In genomic region chr16:12120331-12120981, GRCh38 we compare ENCODE assay signal across 1 cellular context.
A peak's percentile ranks its signal among the peaks of the same experiment; 100 is the strongest.
TF ChIP-seq lines count a peak whose summit lies in the region.

No MANE protein-coding gene starts in this region.

TF ChIP-seq in HEK293, 187 proteins besides CTCF, POLR2A, EP300 and RAD21 (continued from another document):
- TF ChIP-seq GLI4 (tag by site-specific recombination; IDR thresholded peaks at IDR 0.05) (0 out of 2 replicates have a peak, but pooled peaks have one; percentile 52), ZSCAN30 (tag by site-specific recombination; IDR thresholded peaks at IDR 0.05) (peak; percentile 74; the same call in 1 of the 2 replicates), TCF7L2 (IDR thresholded peaks at IDR 0.05; ENCODE audit: borderline replicate concordance, low read depth, low read length) (peak; percentile 37; the same call in 1 of the 2 replicates), ZBTB6 (tag by site-specific recombination; IDR thresholded peaks at IDR 0.05) (no peak), ZNF645 (tag by site-specific recombination; IDR thresholded peaks at IDR 0.05) (no peak), HIC1 (tag by site-specific recombination; IDR thresholded peaks at IDR 0.05) (peak; percentile 99), ZBTB10 (tag by site-specific recombination; IDR thresholded peaks at IDR 0.05) (no peak), ZNF670 (tag by site-specific recombination; IDR thresholded peaks at IDR 0.05; ENCODE audit: low read depth) (no peak), ZNF596 (tag by site-specific recombination; IDR thresholded peaks at IDR 0.05) (no peak), ZNF366 (tag by site-specific recombination; conservative IDR thresholded peaks at IDR 0.05) (peak; percentile 86), ZNF555 (tag by site-specific recombination; conservative IDR thresholded peaks at IDR 0.05) (no peak), IKZF3 (tag by site-specific recombination; IDR thresholded peaks at IDR 0.05) (peak; percentile 95), ZNF239 (tag by site-specific recombination; IDR thresholded peaks at IDR 0.05) (no peak), ZNF704 (tag by site-specific recombination; IDR thresholded peaks at IDR 0.05) (no peak), ZNF121 (tag by site-specific recombination; IDR thresholded peaks at IDR 0.05) (no peak), ZNF140 (tag by site-specific recombination; IDR thresholded peaks at IDR 0.05) (no peak), ZBTB1 (tag by site-specific recombination; IDR thresholded peaks at IDR 0.05) (peak; percentile 99), ZNF341 (tag by site-specific recombination; IDR thresholded peaks at IDR 0.05; ENCODE audit: low read depth) (no peak), ZNF621 (tag by site-specific recombination; IDR thresholded peaks at IDR 0.05) (no peak), ZNF324 (tag by site-specific recombination; IDR thresholded peaks at IDR 0.05) (peak; percentile 95)
- TF ChIP-seq, protein P1, sequence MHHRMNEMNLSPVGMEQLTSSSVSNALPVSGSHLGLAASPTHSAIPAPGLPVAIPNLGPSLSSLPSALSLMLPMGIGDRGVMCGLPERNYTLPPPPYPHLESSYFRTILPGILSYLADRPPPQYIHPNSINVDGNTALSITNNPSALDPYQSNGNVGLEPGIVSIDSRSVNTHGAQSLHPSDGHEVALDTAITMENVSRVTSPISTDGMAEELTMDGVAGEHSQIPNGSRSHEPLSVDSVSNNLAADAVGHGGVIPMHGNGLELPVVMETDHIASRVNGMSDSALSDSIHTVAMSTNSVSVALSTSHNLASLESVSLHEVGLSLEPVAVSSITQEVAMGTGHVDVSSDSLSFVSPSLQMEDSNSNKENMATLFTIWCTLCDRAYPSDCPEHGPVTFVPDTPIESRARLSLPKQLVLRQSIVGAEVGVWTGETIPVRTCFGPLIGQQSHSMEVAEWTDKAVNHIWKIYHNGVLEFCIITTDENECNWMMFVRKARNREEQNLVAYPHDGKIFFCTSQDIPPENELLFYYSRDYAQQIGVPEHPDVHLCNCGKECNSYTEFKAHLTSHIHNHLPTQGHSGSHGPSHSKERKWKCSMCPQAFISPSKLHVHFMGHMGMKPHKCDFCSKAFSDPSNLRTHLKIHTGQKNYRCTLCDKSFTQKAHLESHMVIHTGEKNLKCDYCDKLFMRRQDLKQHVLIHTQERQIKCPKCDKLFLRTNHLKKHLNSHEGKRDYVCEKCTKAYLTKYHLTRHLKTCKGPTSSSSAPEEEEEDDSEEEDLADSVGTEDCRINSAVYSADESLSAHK (tag by site-specific recombination; IDR thresholded peaks at IDR 0.05), result peak; percentile 93
- TF ChIP-seq, protein P2, sequence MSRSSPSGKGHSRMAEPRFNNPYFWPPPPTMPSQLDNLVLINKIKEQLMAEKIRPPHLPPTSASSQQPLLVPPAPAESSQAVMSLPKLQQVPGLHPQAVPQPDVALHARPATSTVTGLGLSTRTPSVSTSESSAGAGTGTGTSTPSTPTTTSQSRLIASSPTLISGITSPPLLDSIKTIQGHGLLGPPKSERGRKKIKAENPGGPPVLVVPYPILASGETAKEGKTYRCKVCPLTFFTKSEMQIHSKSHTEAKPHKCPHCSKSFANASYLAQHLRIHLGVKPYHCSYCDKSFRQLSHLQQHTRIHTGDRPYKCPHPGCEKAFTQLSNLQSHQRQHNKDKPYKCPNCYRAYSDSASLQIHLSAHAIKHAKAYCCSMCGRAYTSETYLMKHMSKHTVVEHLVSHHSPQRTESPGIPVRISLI (tag by site-specific recombination; IDR thresholded peaks at IDR 0.05), result no peak
- TF ChIP-seq, protein P3, sequence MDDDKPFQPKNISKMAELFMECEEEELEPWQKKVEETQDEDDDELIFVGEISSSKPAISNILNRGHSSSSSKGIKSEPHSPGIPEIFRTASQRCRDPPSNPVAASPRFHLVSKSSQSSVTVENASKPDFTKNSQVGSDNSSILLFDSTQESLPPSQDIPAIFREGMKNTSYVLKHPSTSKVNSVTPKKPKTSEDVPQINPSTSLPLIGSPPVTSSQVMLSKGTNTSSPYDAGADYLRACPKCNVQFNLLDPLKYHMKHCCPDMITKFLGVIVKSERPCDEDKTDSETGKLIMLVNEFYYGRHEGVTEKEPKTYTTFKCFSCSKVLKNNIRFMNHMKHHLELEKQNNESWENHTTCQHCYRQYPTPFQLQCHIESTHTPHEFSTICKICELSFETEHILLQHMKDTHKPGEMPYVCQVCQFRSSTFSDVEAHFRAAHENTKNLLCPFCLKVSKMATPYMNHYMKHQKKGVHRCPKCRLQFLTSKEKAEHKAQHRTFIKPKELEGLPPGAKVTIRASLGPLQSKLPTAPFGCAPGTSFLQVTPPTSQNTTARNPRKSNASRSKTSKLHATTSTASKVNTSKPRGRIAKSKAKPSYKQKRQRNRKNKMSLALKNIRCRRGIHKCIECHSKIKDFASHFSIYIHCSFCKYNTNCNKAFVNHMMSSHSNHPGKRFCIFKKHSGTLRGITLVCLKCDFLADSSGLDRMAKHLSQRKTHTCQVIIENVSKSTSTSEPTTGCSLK (tag by site-specific recombination; IDR thresholded peaks at IDR 0.05), result no peak
